Comparison of ENCODE assay signal across 13 cellular contexts in genomic region chr21:16455978-16456377, GRCh38.
DNase-seq lines count a peak whose midpoint lies in the region; ATAC-seq and TF ChIP-seq lines count a peak whose summit lies in the region.
"Had no signal": no experiment of that assay in that cellular context is flagged by ENCODE, and none has a peak within 500 bp of the region (broad histone marks: within the 10 kb centered on the region; RNA-seq: fewer than 3 reads in every experiment).

No MANE protein-coding gene starts in this region.

- H3K36me3 Mint-ChIP-seq in brain = peaks cover 11% of the 10 kb centered on the region
- H3K36me3 Mint-ChIP-seq: CD8-positive, alpha-beta memory T cell had no signal

- peaks cover 62% of the 10 kb centered on the region for H3K4me1 Mint-ChIP-seq in brain
- H3K4me1 Mint-ChIP-seq: CD8-positive, alpha-beta memory T cell had no signal

- DNase-seq in NCI-H2107 (lab: John Stamatoyannopoulos, UW) = peak; percentile 67
- DNase-seq in medulla oblongata (ENCODE audit: extremely low spot score) = peak; percentile 83
- DNase-seq in substantia nigra (lab: John Stamatoyannopoulos, UW) = peak in 39 of 49 donors; percentile 1 to 69 (median 26)
- DNase-seq in RPMI8226 = no peak
- no peak for DNase-seq in gastrocnemius medialis
- DNase-seq: activated CD4-positive, CD25-positive, alpha-beta regulatory T cell; CD8-positive, alpha-beta memory T cell; GM23248; mucosa of descending colon; NK-92 treated with Interleukin-12 subunit alpha and Interleukin-12 subunit beta, amount 100 ng/mL, for 24 hours had no signal

- ATAC-seq in gastrocnemius medialis (no peak), GM18520 (IDR thresholded peaks at IDR 0.05; ENCODE audit: unreplicated experiment) (no peak)
- ATAC-seq: mucosa of descending colon had no signal

- no peaks in the 10 kb centered on the region for H3K27me3 Mint-ChIP-seq in brain
- H3K27me3 Mint-ChIP-seq: CD8-positive, alpha-beta memory T cell had no signal

- peaks cover 40 to 48% of the 10 kb centered on the region in 2 donors for H3K4me1 ChIP-seq in gastrocnemius medialis
- H3K4me1 ChIP-seq: ascending aorta had no signal

- no peaks in the 10 kb centered on the region for H3K9me3 ChIP-seq in gastrocnemius medialis
- H3K9me3 ChIP-seq: ascending aorta, mucosa of descending colon had no signal

- peak overlapping the region; percentile 97 to 98 (median 97) for H3K27ac Mint-ChIP-seq in brain
- H3K27ac Mint-ChIP-seq: CD8-positive, alpha-beta memory T cell had no signal

- TF ChIP-seq CTCF in brain (conservative IDR thresholded peaks at IDR 0.05) (no peak), gastrocnemius medialis (IDR thresholded peaks at IDR 0.05 in 4 of 5, conservative IDR thresholded peaks at IDR 0.05 in 1 of 5) (no peak)

- intact Hi-C loops in gastrocnemius medialis (cut with DNase I; ENCODE audit: low total_unique reads) = no loop called here

- no peaks in the 10 kb centered on the region for H3K36me3 ChIP-seq in gastrocnemius medialis
- H3K36me3 ChIP-seq: ascending aorta had no signal

- peaks cover 3 to 8% (median 4%) of the 10 kb centered on the region in 5 experiments for H3K9me3 Mint-ChIP-seq in brain

- H3K27me3 ChIP-seq in gastrocnemius medialis = no peaks in the 10 kb centered on the region
- H3K27me3 ChIP-seq: ascending aorta had no signal

- in situ Hi-C loops in gastrocnemius medialis (cut with MboI; ENCODE audit: low sequenced_read_pairs in 4 of 4) = no loop called here

- peak overlapping the region; percentile 66 to 84 (median 83) for H3K4me3 Mint-ChIP-seq in brain
- H3K4me3 Mint-ChIP-seq: CD8-positive, alpha-beta memory T cell had no signal

- TF ChIP-seq POLR2A in gastrocnemius medialis (IDR thresholded peaks at IDR 0.05) = no peak

- H3K27ac ChIP-seq in substantia nigra (ENCODE audit: low read depth, low read length, poor library complexity, severe bottlenecking) (peak overlapping the region; percentile 50), gastrocnemius medialis (peak overlapping the region in 1 of 4 donors; percentile 6)
- H3K27ac ChIP-seq: ascending aorta, GM23248 had no signal

- no peak overlapping the region for H3K4me3 ChIP-seq in gastrocnemius medialis
- H3K4me3 ChIP-seq: ascending aorta, GM23248, mucosa of descending colon had no signal

Comparison
In these comparisons a context has a peak if more than half of its experiments do, and no peak if none do; other contexts are left out.
1. DNase-seq: peak in NCI-H2107 (single experiment), medulla oblongata (single experiment) and substantia nigra (39 of 49); none in RPMI8226 (single experiment) and gastrocnemius medialis (0 of 2).